In genomic region chr16:10640934-10641333, GRCh38 we compare ENCODE assay signal across 30 cellular contexts. TPM values are rescaled to one million over a fixed set of nuclear protein-coding genes. Genes with fewer than 3 reads are reported as not detected.
"Had no signal": no experiment of that assay in that cellular context is flagged by ENCODE, and none has a peak within 500 bp of the region (broad histone marks: within the 10 kb centered on the region; RNA-seq: fewer than 3 reads in every experiment).

No MANE protein-coding gene starts in this region.

- H3K9me3 ChIP-seq: colonic mucosa, esophagus squamous epithelium, gastrocnemius medialis, heart right ventricle, left lung, lower lobe of right lung had no signal

- H3K27me3 ChIP-seq: colonic mucosa, esophagus squamous epithelium, gastrocnemius medialis, heart right ventricle, left lung had no signal

- FAIRE-seq: endometrium, islet of Langerhans, keratinocyte had no signal

- ATAC-seq: effector memory CD8-positive, alpha-beta T cell; esophagus mucosa; gastrocnemius medialis; heart right ventricle; left cardiac atrium; left lung; left ventricle myocardium superior; lower lobe of right lung; naive thymus-derived CD4-positive, alpha-beta T cell had no signal

- H3K4me1 ChIP-seq: colonic mucosa, gastrocnemius medialis, heart right ventricle had no signal

- H3K36me3 ChIP-seq: colonic mucosa, esophagus squamous epithelium, gastrocnemius medialis, heart right ventricle, left lung, lower lobe of right lung had no signal

- H3K4me3 ChIP-seq: colonic mucosa, esophagus squamous epithelium, gastrocnemius medialis, heart right ventricle, left lung, lower lobe of right lung had no signal

- H3K27ac ChIP-seq: colonic mucosa, epithelial cell of prostate, esophagus squamous epithelium, gastrocnemius medialis, heart right ventricle, left lung, lower lobe of right lung had no signal

- DNase-seq: colonic mucosa; cortex of kidney; effector CD8-positive, alpha-beta T cell; effector memory CD8-positive, alpha-beta T cell; endodermal cell; erythroblast; esophagus squamous epithelium; foreskin fibroblast; foreskin melanocyte; gastrocnemius medialis; glutamatergic neuron; head of caudate nucleus; heart right ventricle; hippocampal formation; left cardiac atrium; left lung; left ventricle myocardium superior; lower lobe of right lung; mesendoderm; midbrain; naive thymus-derived CD4-positive, alpha-beta T cell had no signal

RNA-seq across cellular contexts. Expression of gene TEKT5, which starts 53.8 kb away (rescaled TPM):
- total RNA-seq: dermis microvascular lymphatic vessel endothelial cell; esophagus mucosa; esophagus squamous epithelium; gastrocnemius medialis; left lung; left ventricle myocardium superior; lower lobe of right lung; lung microvascular endothelial cell; mononuclear cell; mucosa of gallbladder; naive thymus-derived CD4-positive, alpha-beta T cell had no signal
- polyA plus RNA-seq: heart right ventricle, keratinocyte had no signal
